Comparison of ENCODE assay signal across 16 cellular contexts in the genomic region with DNA sequence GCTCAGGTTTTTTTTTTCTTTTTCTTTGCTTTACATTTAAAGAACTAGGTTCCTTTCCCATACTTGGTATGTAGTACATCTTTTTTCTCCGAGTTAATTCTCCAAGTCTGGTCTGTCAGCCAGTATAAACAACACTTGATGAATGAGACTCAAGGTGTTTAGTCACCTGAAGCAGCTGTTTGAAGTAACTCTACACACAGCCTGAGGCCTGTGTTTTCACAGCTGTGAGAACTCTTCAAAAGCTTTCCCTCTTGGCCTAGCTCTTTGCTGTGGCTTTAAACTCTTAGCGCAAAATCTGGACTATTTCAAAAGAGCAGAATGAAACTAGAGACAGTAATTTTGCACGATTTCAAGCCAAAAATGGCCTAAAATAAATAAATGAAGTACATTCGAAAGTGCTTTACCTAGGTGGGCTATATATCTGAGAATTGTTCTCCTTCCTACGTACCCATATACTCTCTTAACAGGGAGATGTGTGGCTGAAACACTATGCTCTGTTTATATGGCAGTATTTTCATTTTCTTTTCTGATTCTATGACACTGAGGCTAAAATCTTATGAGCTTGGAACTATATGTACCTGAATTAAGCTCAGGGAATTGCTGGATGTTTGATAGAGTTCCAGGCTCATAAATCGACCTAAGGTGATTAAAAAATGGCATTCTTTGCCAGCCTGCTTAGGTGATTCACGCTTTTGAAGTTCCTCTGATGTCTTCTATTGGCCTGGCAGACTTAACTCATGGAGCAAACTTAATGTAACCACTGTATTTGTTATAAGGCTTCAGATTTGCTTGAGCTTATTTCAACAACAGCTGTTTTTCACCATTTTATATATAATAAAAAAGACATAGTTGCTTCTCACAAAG.
DNase-seq lines count a peak whose midpoint lies in the region; FAIRE-seq and TF ChIP-seq lines count a peak whose summit lies in the region.
"Had no signal": no experiment of that assay in that cellular context is flagged by ENCODE, and none has a peak within 500 bp of the region (broad histone marks: within the 10 kb centered on the region; RNA-seq: fewer than 3 reads in every experiment).

No MANE protein-coding gene starts in this region.

- no peak for TF ChIP-seq CTCF in tibial artery (IDR thresholded peaks at IDR 0.05)

- H3K4me1 Mint-ChIP-seq in activated CD4-positive, alpha-beta T cell treated with anti-CD3 and anti-CD28 coated beads, Interleukin-2, amount 10 ng/mL, durations not matched to agents 24 days and 14 days: no peaks in the 10 kb centered on the region
- H3K4me1 Mint-ChIP-seq: activated CD4-positive, alpha-beta T cell treated with anti-CD3 and anti-CD28 coated beads, Interleukin-2, amount 10 ng/mL, durations not matched to agents 7 days and 5 days; activated naive CD4-positive, alpha-beta T cell treated with anti-CD3 and anti-CD28 coated beads, Interleukin-2, amount 10 ng/mL, durations not matched to agents 7 days and 5 days had no signal

- no peaks in the 10 kb centered on the region for H3K9me3 Mint-ChIP-seq in activated CD4-positive, alpha-beta T cell treated with anti-CD3 and anti-CD28 coated beads, Interleukin-2, amount 10 ng/mL, durations not matched to agents 24 days and 14 days
- H3K9me3 Mint-ChIP-seq: activated CD4-positive, alpha-beta T cell treated with anti-CD3 and anti-CD28 coated beads, Interleukin-2, amount 10 ng/mL, durations not matched to agents 7 days and 5 days; activated naive CD4-positive, alpha-beta T cell treated with anti-CD3 and anti-CD28 coated beads, Interleukin-2, amount 10 ng/mL, durations not matched to agents 7 days and 5 days had no signal

- H3K4me3 Mint-ChIP-seq in activated CD4-positive, alpha-beta T cell treated with anti-CD3 and anti-CD28 coated beads, Interleukin-2, amount 10 ng/mL, durations not matched to agents 24 days and 14 days: no peak overlapping the region
- H3K4me3 Mint-ChIP-seq: activated CD4-positive, alpha-beta T cell treated with anti-CD3 and anti-CD28 coated beads, Interleukin-2, amount 10 ng/mL, durations not matched to agents 7 days and 5 days; activated naive CD4-positive, alpha-beta T cell treated with anti-CD3 and anti-CD28 coated beads, Interleukin-2, amount 10 ng/mL, durations not matched to agents 7 days and 5 days had no signal

- H3K9me3 ChIP-seq in tibial artery (no peaks in the 10 kb centered on the region), HAP-1 (no peaks in the 10 kb centered on the region)
- H3K9me3 ChIP-seq: SK-N-SH, spleen had no signal

- no peaks in the 10 kb centered on the region for H3K36me3 Mint-ChIP-seq in activated CD4-positive, alpha-beta T cell treated with anti-CD3 and anti-CD28 coated beads, Interleukin-2, amount 10 ng/mL, durations not matched to agents 24 days and 14 days (ENCODE audit: low read depth)
- H3K36me3 Mint-ChIP-seq: activated naive CD4-positive, alpha-beta T cell treated with anti-CD3 and anti-CD28 coated beads, Interleukin-2, amount 10 ng/mL, durations not matched to agents 7 days and 5 days had no signal

- H3K27me3 Mint-ChIP-seq in activated CD4-positive, alpha-beta T cell treated with anti-CD3 and anti-CD28 coated beads, Interleukin-2, amount 10 ng/mL, durations not matched to agents 24 days and 14 days: no peaks in the 10 kb centered on the region
- H3K27me3 Mint-ChIP-seq: activated CD4-positive, alpha-beta T cell treated with anti-CD3 and anti-CD28 coated beads, Interleukin-2, amount 10 ng/mL, durations not matched to agents 7 days and 5 days; activated naive CD4-positive, alpha-beta T cell treated with anti-CD3 and anti-CD28 coated beads, Interleukin-2, amount 10 ng/mL, durations not matched to agents 7 days and 5 days had no signal

- H3K36me3 ChIP-seq in tibial artery (no peaks in the 10 kb centered on the region), HAP-1 (replicated peaks) (no peaks in the 10 kb centered on the region)
- H3K36me3 ChIP-seq: spleen had no signal

- in situ Hi-C loops in HAP-1 (cut with MboI; ENCODE audit: low sequenced_read_pairs): no loop called here

- no peak overlapping the region for H3K27ac ChIP-seq in tibial artery
- H3K27ac ChIP-seq: spleen had no signal

- H3K27me3 ChIP-seq in tibial artery (no peaks in the 10 kb centered on the region), HAP-1 (ENCODE audit: low read depth) (no peaks in the 10 kb centered on the region)
- H3K27me3 ChIP-seq: spleen had no signal

- intact Hi-C loops in tibial artery (cut with DNase I; ENCODE audit: low total_unique reads): no loop called here
- intact Hi-C loops in activated CD4-positive, alpha-beta T cell treated with anti-CD3 and anti-CD28 coated beads, Interleukin-2, amount 10 ng/mL, durations not matched to agents 24 days and 14 days (cut with micrococcal nuclease): no loop called here

- DNase-seq in NCI-H345 (lab: John Stamatoyannopoulos, UW) (peak; percentile 45), NCI-H345 treated with DMSO at 0.1 percent for 48 hours (lab: John Stamatoyannopoulos, UW; ENCODE audit: unreplicated experiment) (no peak), amniotic epithelial cell (ENCODE audit: low read depth) (peak; percentile 52), kidney tubule cell (ENCODE audit: low spot score) (peak; percentile 4), urothelium cell line (ENCODE audit: low spot score) (peak; percentile 8), tibial artery (no peak), HAP-1 (ENCODE audit: low spot score in 2 of 2) (no peak)
- no peak for DNase-seq in activated CD4-positive, alpha-beta T cell treated with anti-CD3 and anti-CD28 coated beads, Interleukin-2, amount 10 ng/mL, durations not matched to agents 24 days and 14 days
- DNase-seq: ACHN; activated CD4-positive, alpha-beta T cell treated with anti-CD3 and anti-CD28 coated beads, Interleukin-2, amount 10 ng/mL, durations not matched to agents 7 days and 5 days; activated naive CD4-positive, alpha-beta T cell treated with anti-CD3 and anti-CD28 coated beads, Interleukin-2, amount 10 ng/mL, durations not matched to agents 7 days and 5 days; dermis blood vessel endothelial cell; NCI-H446; SK-N-SH; spleen had no signal

- H3K4me3 ChIP-seq in tibial artery: no peak overlapping the region
- no peak overlapping the region for H3K4me3 ChIP-seq in HAP-1
- H3K4me3 ChIP-seq: spleen had no signal

- FAIRE-seq in urothelium cell line (lab: Jason Lieb, UNC): no peak
- FAIRE-seq: G401.6 had no signal

- no peak overlapping the region for H3K27ac Mint-ChIP-seq in activated CD4-positive, alpha-beta T cell treated with anti-CD3 and anti-CD28 coated beads, Interleukin-2, amount 10 ng/mL, durations not matched to agents 24 days and 14 days
- H3K27ac Mint-ChIP-seq: activated CD4-positive, alpha-beta T cell treated with anti-CD3 and anti-CD28 coated beads, Interleukin-2, amount 10 ng/mL, durations not matched to agents 7 days and 5 days; activated naive CD4-positive, alpha-beta T cell treated with anti-CD3 and anti-CD28 coated beads, Interleukin-2, amount 10 ng/mL, durations not matched to agents 7 days and 5 days had no signal

- H3K4me1 ChIP-seq in tibial artery: no peaks in the 10 kb centered on the region
- no peaks in the 10 kb centered on the region for H3K4me1 ChIP-seq in HAP-1
- H3K4me1 ChIP-seq: spleen had no signal

Comparison
In these comparisons a context has a peak if more than half of its experiments do, and no peak if none do; other contexts are left out.
1. DNase-seq: peak in NCI-H345 (single experiment), amniotic epithelial cell (single experiment), kidney tubule cell (single experiment) and urothelium cell line (single experiment); none in NCI-H345 treated with DMSO at 0.1 percent for 48 hours (single experiment), tibial artery (0 of 2), activated CD4-positive, alpha-beta T cell treated with anti-CD3 and anti-CD28 coated beads, Interleukin-2, amount 10 ng/mL, durations not matched to agents 24 days and 14 days (single experiment) and HAP-1 (0 of 2).